Comparison of ENCODE assay signal across 20 cellular contexts in the genomic region with DNA sequence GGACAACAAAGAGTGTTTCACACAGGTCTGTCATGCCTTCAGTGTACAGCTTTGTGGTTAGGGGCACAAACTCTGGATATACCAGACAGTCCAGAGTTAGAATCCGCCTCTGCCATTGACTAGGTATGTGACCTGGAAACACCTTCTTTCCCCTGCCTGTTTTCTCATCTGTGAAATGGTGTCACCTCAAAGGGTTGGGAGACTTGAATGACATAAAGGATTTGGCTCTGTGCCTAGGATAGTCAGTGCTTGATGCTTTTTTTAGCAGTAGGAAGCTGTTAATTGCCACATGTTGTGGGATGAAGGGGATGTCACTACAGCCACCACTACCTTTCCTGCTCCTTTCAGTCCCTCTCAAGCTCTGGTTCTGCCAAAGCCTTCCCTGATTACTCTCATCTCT. TPM values are rescaled to one million over a fixed set of nuclear protein-coding genes. Genes with fewer than 3 reads are reported as not detected.
"Had no signal": no experiment of that assay in that cellular context is flagged by ENCODE, and none has a peak within 500 bp of the region (broad histone marks: within the 10 kb centered on the region; RNA-seq: fewer than 3 reads in every experiment).

No MANE protein-coding gene starts in this region.

- H3K27ac Mint-ChIP-seq: activated CD4-positive, alpha-beta T cell treated with anti-CD3 and anti-CD28 coated beads, Interleukin-2, amount 10 ng/mL, durations not matched to agents 24 days and 14 days; activated CD8-positive, alpha-beta T cell treated with anti-CD3 and anti-CD28 coated beads for 36 hours; activated naive CD8-positive, alpha-beta T cell treated with anti-CD3 and anti-CD28 coated beads for 36 hours; activated T-helper 17 cell treated with anti-CD3 and anti-CD28 coated beads, Interleukin-2, amount 50 U/mL, for 72 hours; naive thymus-derived CD4-positive, alpha-beta T cell; stimulated activated effector memory CD8-positive, alpha-beta T cell treated with anti-CD3 and anti-CD28 coated beads, Interleukin-12 subunit alpha, Interleukin-12 subunit beta, amount 100 ng/mL, for 72 hours had no signal

- H3K4me1 ChIP-seq: foreskin keratinocyte, testis, upper lobe of right lung had no signal

- H3K4me3 ChIP-seq: hepatocyte, ovary, right lobe of liver, testis, upper lobe of right lung had no signal

- DNase-seq: activated CD4-positive, alpha-beta T cell treated with anti-CD3 and anti-CD28 coated beads, Interleukin-2, amount 10 ng/mL, durations not matched to agents 24 days and 14 days; activated CD8-positive, alpha-beta T cell treated with anti-CD3 and anti-CD28 coated beads for 36 hours; activated naive CD4-positive, alpha-beta T cell; activated naive CD8-positive, alpha-beta T cell treated with anti-CD3 and anti-CD28 coated beads for 36 hours; activated T-cell treated with anti-CD3 and anti-CD28 coated beads, Interleukin-2, amount 50 U/mL, for 1 hour; amniotic stem cell; foreskin keratinocyte; left cardiac atrium; mesendoderm; naive thymus-derived CD4-positive, alpha-beta T cell; ovary; right lobe of liver; stimulated activated CD4-positive, alpha-beta T cell treated with anti-CD3 and anti-CD28 coated beads, Interleukin-4, amount 100 ng/mL, for 24 hours; testis; upper lobe of right lung had no signal

- H3K9me3 Mint-ChIP-seq: activated CD4-positive, alpha-beta T cell treated with anti-CD3 and anti-CD28 coated beads, Interleukin-2, amount 10 ng/mL, durations not matched to agents 24 days and 14 days; activated CD8-positive, alpha-beta T cell treated with anti-CD3 and anti-CD28 coated beads for 36 hours; activated naive CD8-positive, alpha-beta T cell treated with anti-CD3 and anti-CD28 coated beads for 36 hours had no signal

- H3K36me3 Mint-ChIP-seq: activated naive CD8-positive, alpha-beta T cell treated with anti-CD3 and anti-CD28 coated beads for 36 hours; naive thymus-derived CD4-positive, alpha-beta T cell; stimulated activated effector memory CD8-positive, alpha-beta T cell treated with anti-CD3 and anti-CD28 coated beads, Interleukin-12 subunit alpha, Interleukin-12 subunit beta, amount 100 ng/mL, for 72 hours had no signal

- H3K4me3 Mint-ChIP-seq: activated CD4-positive, alpha-beta T cell treated with anti-CD3 and anti-CD28 coated beads, Interleukin-2, amount 10 ng/mL, durations not matched to agents 24 days and 14 days; activated CD8-positive, alpha-beta T cell treated with anti-CD3 and anti-CD28 coated beads for 36 hours; activated naive CD8-positive, alpha-beta T cell treated with anti-CD3 and anti-CD28 coated beads for 36 hours; activated T-helper 17 cell treated with anti-CD3 and anti-CD28 coated beads, Interleukin-2, amount 50 U/mL, for 72 hours; naive thymus-derived CD4-positive, alpha-beta T cell; stimulated activated effector memory CD8-positive, alpha-beta T cell treated with anti-CD3 and anti-CD28 coated beads, Interleukin-12 subunit alpha, Interleukin-12 subunit beta, amount 100 ng/mL, for 72 hours had no signal

- H3K9me3 ChIP-seq: ovary, right lobe of liver, testis, upper lobe of right lung had no signal

- H3K27me3 ChIP-seq: hepatocyte, ovary, right lobe of liver, testis, upper lobe of right lung had no signal

- H3K27ac ChIP-seq: foreskin keratinocyte, hepatocyte, ovary, right lobe of liver, testis, upper lobe of right lung had no signal

- H3K4me1 Mint-ChIP-seq: activated CD4-positive, alpha-beta T cell treated with anti-CD3 and anti-CD28 coated beads, Interleukin-2, amount 10 ng/mL, durations not matched to agents 24 days and 14 days; activated naive CD8-positive, alpha-beta T cell treated with anti-CD3 and anti-CD28 coated beads for 36 hours; activated T-helper 17 cell treated with anti-CD3 and anti-CD28 coated beads, Interleukin-2, amount 50 U/mL, for 72 hours; naive thymus-derived CD4-positive, alpha-beta T cell; stimulated activated effector memory CD8-positive, alpha-beta T cell treated with anti-CD3 and anti-CD28 coated beads, Interleukin-12 subunit alpha, Interleukin-12 subunit beta, amount 100 ng/mL, for 72 hours had no signal

- H3K36me3 ChIP-seq: ovary, right lobe of liver, upper lobe of right lung had no signal

RNA-seq across cellular contexts. Expression of a gene that starts 17.4 kb away (rescaled TPM):
- total RNA-seq: activated CD4-positive, alpha-beta T cell treated with anti-CD3 and anti-CD28 coated beads, Interleukin-2, amount 10 ng/mL, durations not matched to agents 24 days and 14 days; activated CD8-positive, alpha-beta T cell treated with anti-CD3 and anti-CD28 coated beads for 36 hours; activated naive CD8-positive, alpha-beta T cell treated with anti-CD3 and anti-CD28 coated beads for 36 hours; activated T-helper 17 cell treated with anti-CD3 and anti-CD28 coated beads, Interleukin-2, amount 50 U/mL, for 72 hours; epithelial cell of proximal tubule; fibroblast of lung; foreskin keratinocyte; naive thymus-derived CD4-positive, alpha-beta T cell; upper lobe of right lung had no signal
